In the genomic region with DNA sequence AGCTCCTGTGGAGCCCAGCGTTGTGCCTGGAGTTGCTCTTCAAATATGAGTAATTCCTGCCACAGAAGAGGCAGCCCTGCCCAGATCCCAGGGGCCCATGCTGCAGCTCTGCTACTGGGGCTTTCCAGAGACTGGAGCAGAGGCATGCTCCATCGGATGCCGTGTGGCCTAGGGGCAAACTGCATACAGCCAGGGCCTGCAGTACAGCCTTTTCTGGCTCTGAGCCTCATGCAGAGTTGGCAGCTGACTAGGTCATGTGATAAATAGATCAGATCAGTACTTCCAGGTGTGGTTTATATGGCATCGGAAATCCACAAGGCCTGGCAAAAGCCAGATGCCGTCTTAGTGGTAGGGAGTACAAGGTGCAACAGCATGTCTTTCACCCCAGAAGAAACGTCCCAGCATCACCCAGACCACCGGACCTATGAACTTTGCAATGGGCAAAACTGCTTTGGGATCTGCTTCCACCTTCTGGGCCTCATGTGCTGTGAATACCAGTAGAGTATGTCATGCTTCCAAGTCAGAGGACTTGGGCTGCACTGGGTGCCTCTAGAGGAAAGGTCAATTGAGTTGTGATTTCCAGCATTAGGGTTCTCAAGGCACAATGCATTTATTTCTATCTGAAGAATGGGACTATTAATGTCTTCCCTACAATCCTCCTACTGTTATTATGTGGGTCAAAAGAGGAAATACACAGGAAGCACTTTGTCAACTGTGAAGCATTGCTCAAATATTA, we compare ENCODE assay signal across 18 cellular contexts.
DNase-seq lines count a peak whose midpoint lies in the region; ATAC-seq and TF ChIP-seq lines count a peak whose summit lies in the region.
"Had no signal": no experiment of that assay in that cellular context is flagged by ENCODE, and none has a peak within 500 bp of the region (broad histone marks: within the 10 kb centered on the region; RNA-seq: fewer than 3 reads in every experiment).

No MANE protein-coding gene starts in this region.

- H3K9me3 Mint-ChIP-seq in glutamatergic neuron (ENCODE audit: unreplicated experiment) = peaks cover 2% of the 10 kb centered on the region
- peaks cover 10% of the 10 kb centered on the region; the same call in 1 of the 2 replicates for H3K9me3 Mint-ChIP-seq in WTC11

- POLR2A ChIA-PET in WTC11 (lab: Charles Lee) = no interaction called here

- peaks cover 5% of the 10 kb centered on the region for H3K27me3 Mint-ChIP-seq in glutamatergic neuron (ENCODE audit: unreplicated experiment)
- H3K27me3 Mint-ChIP-seq in WTC11 (ENCODE audit: low read depth) = no peaks in the 10 kb centered on the region

- H3K4me3 Mint-ChIP-seq in glutamatergic neuron (ENCODE audit: unreplicated experiment) = no peak overlapping the region
- no peak overlapping the region for H3K4me3 Mint-ChIP-seq in WTC11
- H3K4me3 Mint-ChIP-seq: naive thymus-derived CD4-positive, alpha-beta T cell had no signal

- DNase-seq in EL (peak; percentile 51), RPMI7951 (ENCODE audit: low read depth) (peak; percentile 93), globus pallidus (ENCODE audit: low spot score) (peak; percentile 11), omental fat pad (ENCODE audit: low spot score) (no peak), glutamatergic neuron (no peak), GDM1 (lab: John Stamatoyannopoulos, UW) (no peak), WTC11 (ENCODE audit: low spot score) (no peak)
- DNase-seq: activated CD4-positive, alpha-beta T cell treated with anti-CD3 and anti-CD28 coated beads, Interleukin-2, amount 50 U/mL, for 48 hours; activated naive CD4-positive, alpha-beta T cell treated with anti-CD3 and anti-CD28 coated beads, Interleukin-2, amount 50 U/mL, for 16 hours; activated T-cell treated with anti-CD3 and anti-CD28 coated beads, Interleukin-2, amount 50 U/mL, for 1 hour; Calu3; gastrocnemius medialis; naive thymus-derived CD4-positive, alpha-beta T cell; NCI-H146; NCI-H226; stimulated activated CD8-positive, alpha-beta memory T cell treated with anti-CD3 and anti-CD28 coated beads, Interleukin-4, amount 100 ng/mL, for 48 hours had no signal

- H3K4me1 Mint-ChIP-seq in glutamatergic neuron (ENCODE audit: low read depth, unreplicated experiment) (peaks cover 2% of the 10 kb centered on the region), WTC11 (no peaks in the 10 kb centered on the region)
- H3K4me1 Mint-ChIP-seq: naive thymus-derived CD4-positive, alpha-beta T cell had no signal

- CTCF ChIA-PET in WTC11 (lab: Charles Lee) = no interaction called here

- H3K27ac Mint-ChIP-seq in glutamatergic neuron (ENCODE audit: unreplicated experiment) = no peak overlapping the region
- H3K27ac Mint-ChIP-seq in WTC11 = no peak overlapping the region
- H3K27ac Mint-ChIP-seq: progenitor cell of endocrine pancreas had no signal

- H3K36me3 Mint-ChIP-seq in glutamatergic neuron (ENCODE audit: unreplicated experiment) (peaks cover 5% of the 10 kb centered on the region), WTC11 (no peaks in the 10 kb centered on the region)
- H3K36me3 Mint-ChIP-seq: naive thymus-derived CD4-positive, alpha-beta T cell had no signal

- TF ChIP-seq CTCF in omental fat pad (IDR thresholded peaks at IDR 0.05) = no peak
- TF ChIP-seq CTCF in glutamatergic neuron (IDR thresholded peaks at IDR 0.05; ENCODE audit: partially characterized antibody, unreplicated experiment) = no peak
- TF ChIP-seq CTCF in WTC11 (IDR thresholded peaks at IDR 0.05) = no peak

- ATAC-seq in omental fat pad (ENCODE audit: low FRiP score) (peak; percentile 31), WTC11 (no peak)
- ATAC-seq: gastrocnemius medialis; naive thymus-derived CD4-positive, alpha-beta T cell; Panc1 had no signal

TF ChIP-seq in WTC11, 78 proteins besides CTCF, POLR2A, EP300 and RAD21:
- TF ChIP-seq ZNF232 (CRISPR knock-in tag; IDR thresholded peaks at IDR 0.05) (no peak), SMAD4 (CRISPR knock-in tag; IDR thresholded peaks at IDR 0.05) (no peak), EMX1 (CRISPR knock-in tag; IDR thresholded peaks at IDR 0.05) (no peak), ELF4 (CRISPR knock-in tag; IDR thresholded peaks at IDR 0.05; ENCODE audit: low read depth) (no peak), CDX4 (CRISPR knock-in tag; IDR thresholded peaks at IDR 0.05; ENCODE audit: borderline replicate concordance) (no peak), USF1 (CRISPR knock-in tag; IDR thresholded peaks at IDR 0.05) (no peak), ETV6 (CRISPR knock-in tag; IDR thresholded peaks at IDR 0.05) (no peak)
- TF ChIP-seq, protein P1, sequence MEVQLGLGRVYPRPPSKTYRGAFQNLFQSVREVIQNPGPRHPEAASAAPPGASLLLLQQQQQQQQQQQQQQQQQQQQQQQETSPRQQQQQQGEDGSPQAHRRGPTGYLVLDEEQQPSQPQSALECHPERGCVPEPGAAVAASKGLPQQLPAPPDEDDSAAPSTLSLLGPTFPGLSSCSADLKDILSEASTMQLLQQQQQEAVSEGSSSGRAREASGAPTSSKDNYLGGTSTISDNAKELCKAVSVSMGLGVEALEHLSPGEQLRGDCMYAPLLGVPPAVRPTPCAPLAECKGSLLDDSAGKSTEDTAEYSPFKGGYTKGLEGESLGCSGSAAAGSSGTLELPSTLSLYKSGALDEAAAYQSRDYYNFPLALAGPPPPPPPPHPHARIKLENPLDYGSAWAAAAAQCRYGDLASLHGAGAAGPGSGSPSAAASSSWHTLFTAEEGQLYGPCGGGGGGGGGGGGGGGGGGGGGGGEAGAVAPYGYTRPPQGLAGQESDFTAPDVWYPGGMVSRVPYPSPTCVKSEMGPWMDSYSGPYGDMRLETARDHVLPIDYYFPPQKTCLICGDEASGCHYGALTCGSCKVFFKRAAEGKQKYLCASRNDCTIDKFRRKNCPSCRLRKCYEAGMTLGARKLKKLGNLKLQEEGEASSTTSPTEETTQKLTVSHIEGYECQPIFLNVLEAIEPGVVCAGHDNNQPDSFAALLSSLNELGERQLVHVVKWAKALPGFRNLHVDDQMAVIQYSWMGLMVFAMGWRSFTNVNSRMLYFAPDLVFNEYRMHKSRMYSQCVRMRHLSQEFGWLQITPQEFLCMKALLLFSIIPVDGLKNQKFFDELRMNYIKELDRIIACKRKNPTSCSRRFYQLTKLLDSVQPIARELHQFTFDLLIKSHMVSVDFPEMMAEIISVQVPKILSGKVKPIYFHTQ (CRISPR knock-in tag; IDR thresholded peaks at IDR 0.05) = no peak
- TF ChIP-seq, protein P2, sequence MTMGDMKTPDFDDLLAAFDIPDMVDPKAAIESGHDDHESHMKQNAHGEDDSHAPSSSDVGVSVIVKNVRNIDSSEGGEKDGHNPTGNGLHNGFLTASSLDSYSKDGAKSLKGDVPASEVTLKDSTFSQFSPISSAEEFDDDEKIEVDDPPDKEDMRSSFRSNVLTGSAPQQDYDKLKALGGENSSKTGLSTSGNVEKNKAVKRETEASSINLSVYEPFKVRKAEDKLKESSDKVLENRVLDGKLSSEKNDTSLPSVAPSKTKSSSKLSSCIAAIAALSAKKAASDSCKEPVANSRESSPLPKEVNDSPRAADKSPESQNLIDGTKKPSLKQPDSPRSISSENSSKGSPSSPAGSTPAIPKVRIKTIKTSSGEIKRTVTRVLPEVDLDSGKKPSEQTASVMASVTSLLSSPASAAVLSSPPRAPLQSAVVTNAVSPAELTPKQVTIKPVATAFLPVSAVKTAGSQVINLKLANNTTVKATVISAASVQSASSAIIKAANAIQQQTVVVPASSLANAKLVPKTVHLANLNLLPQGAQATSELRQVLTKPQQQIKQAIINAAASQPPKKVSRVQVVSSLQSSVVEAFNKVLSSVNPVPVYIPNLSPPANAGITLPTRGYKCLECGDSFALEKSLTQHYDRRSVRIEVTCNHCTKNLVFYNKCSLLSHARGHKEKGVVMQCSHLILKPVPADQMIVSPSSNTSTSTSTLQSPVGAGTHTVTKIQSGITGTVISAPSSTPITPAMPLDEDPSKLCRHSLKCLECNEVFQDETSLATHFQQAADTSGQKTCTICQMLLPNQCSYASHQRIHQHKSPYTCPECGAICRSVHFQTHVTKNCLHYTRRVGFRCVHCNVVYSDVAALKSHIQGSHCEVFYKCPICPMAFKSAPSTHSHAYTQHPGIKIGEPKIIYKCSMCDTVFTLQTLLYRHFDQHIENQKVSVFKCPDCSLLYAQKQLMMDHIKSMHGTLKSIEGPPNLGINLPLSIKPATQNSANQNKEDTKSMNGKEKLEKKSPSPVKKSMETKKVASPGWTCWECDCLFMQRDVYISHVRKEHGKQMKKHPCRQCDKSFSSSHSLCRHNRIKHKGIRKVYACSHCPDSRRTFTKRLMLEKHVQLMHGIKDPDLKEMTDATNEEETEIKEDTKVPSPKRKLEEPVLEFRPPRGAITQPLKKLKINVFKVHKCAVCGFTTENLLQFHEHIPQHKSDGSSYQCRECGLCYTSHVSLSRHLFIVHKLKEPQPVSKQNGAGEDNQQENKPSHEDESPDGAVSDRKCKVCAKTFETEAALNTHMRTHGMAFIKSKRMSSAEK (CRISPR knock-in tag; IDR thresholded peaks at IDR 0.05; ENCODE audit: borderline replicate concordance) = no peak
- TF ChIP-seq, protein P3, sequence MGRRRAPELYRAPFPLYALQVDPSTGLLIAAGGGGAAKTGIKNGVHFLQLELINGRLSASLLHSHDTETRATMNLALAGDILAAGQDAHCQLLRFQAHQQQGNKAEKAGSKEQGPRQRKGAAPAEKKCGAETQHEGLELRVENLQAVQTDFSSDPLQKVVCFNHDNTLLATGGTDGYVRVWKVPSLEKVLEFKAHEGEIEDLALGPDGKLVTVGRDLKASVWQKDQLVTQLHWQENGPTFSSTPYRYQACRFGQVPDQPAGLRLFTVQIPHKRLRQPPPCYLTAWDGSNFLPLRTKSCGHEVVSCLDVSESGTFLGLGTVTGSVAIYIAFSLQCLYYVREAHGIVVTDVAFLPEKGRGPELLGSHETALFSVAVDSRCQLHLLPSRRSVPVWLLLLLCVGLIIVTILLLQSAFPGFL (CRISPR knock-in tag; IDR thresholded peaks at IDR 0.05; ENCODE audit: borderline replicate concordance) = no peak

Comparison
In these comparisons a context has a peak if more than half of its experiments do, and no peak if none do; other contexts are left out.
1. DNase-seq: peak in EL (single experiment), RPMI7951 (single experiment) and globus pallidus (single experiment); none in omental fat pad (single experiment), glutamatergic neuron (single experiment), GDM1 (single experiment) and WTC11 (single experiment).